1 cellular context compared by ENCODE assay signal in the genomic region with DNA sequence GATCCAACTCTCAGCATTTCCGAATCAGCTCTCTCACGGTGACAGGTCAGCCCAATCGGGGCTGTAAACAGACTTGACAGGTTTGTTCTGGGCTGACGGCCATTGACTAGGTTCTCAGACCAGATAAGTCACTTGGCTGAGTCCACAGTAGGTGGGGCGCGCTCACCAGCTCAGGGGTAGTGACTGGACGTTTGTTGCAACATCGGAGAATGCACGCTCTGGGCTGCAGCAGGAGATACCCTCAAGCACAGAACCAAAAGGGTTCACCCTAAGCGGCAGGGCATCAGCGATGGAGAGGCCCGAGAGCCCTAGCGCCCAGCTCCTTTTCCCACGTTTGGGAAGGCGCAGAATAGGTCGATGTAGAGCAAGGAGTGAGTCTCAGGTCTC.
TF ChIP-seq lines count a peak whose summit lies in the region.

No MANE protein-coding gene starts in this region.

TF ChIP-seq in HepG2, 621 proteins besides CTCF, POLR2A, EP300 and RAD21:
- peak; percentile 67; the same call in 1 of the 2 replicates for TF ChIP-seq ZC3H4 (CRISPR knock-in tag; IDR thresholded peaks at IDR 0.05; ENCODE audit: borderline replicate concordance)
- TF ChIP-seq ARHGAP35 (CRISPR knock-in tag; IDR thresholded peaks at IDR 0.05; ENCODE audit: borderline replicate concordance) = 0 out of 2 replicates have a peak, but pooled peaks have one; percentile 43
- peak; percentile 58 for TF ChIP-seq STAG1 (CRISPR knock-in tag; IDR thresholded peaks at IDR 0.05)
- TF ChIP-seq CEBPB (IDR thresholded peaks at IDR 0.05; ENCODE audit: borderline replicate concordance, low read depth, low read length) = peak; percentile 90
- TF ChIP-seq FOXA1 (IDR thresholded peaks at IDR 0.05) = no peak
- TF ChIP-seq FOXA1 (CRISPR knock-in tag; IDR thresholded peaks at IDR 0.05) = 0 out of 2 replicates have a peak, but pooled peaks have one; percentile 11
- peak; percentile 61; the same call in 1 of the 2 replicates for TF ChIP-seq JUND (CRISPR knock-in tag; IDR thresholded peaks at IDR 0.05)
- TF ChIP-seq WIZ (CRISPR knock-in tag; IDR thresholded peaks at IDR 0.05) = 0 out of 2 replicates have a peak, but pooled peaks have one; percentile 19
- TF ChIP-seq, protein P1, sequence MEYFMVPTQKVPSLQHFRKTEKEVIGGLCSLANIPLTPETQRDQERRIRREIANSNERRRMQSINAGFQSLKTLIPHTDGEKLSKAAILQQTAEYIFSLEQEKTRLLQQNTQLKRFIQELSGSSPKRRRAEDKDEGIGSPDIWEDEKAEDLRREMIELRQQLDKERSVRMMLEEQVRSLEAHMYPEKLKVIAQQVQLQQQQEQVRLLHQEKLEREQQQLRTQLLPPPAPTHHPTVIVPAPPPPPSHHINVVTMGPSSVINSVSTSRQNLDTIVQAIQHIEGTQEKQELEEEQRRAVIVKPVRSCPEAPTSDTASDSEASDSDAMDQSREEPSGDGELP (IDR thresholded peaks at IDR 0.05; ENCODE audit: borderline replicate concordance, low read depth) = peak; percentile 17; the same call in 1 of the 2 replicates
- 0 out of 2 replicates have a peak, but pooled peaks have one; percentile 32 for TF ChIP-seq ZNF432 (CRISPR knock-in tag; IDR thresholded peaks at IDR 0.05; ENCODE audit: borderline replicate concordance)
- TF ChIP-seq ZNF138 (CRISPR knock-in tag; IDR thresholded peaks at IDR 0.05; ENCODE audit: low read depth) = peak; percentile 85; the same call in 1 of the 2 replicates
- TF ChIP-seq YY1 (IDR thresholded peaks at IDR 0.05; ENCODE audit: insufficient read depth, insufficient replicate concordance, low read depth, low read length) = peak; percentile 75
- TF ChIP-seq NFATC3 (CRISPR knock-in tag; IDR thresholded peaks at IDR 0.05) = no peak
- TF ChIP-seq MEIS2 (CRISPR knock-in tag; IDR thresholded peaks at IDR 0.05) = peak; percentile 68
- 0 out of 2 replicates have a peak, but pooled peaks have one; percentile 28 for TF ChIP-seq ZNF431 (CRISPR knock-in tag; IDR thresholded peaks at IDR 0.05; ENCODE audit: borderline replicate concordance, low read depth)
- peak; percentile 45; the same call in 1 of the 2 replicates for TF ChIP-seq ZNF607 (CRISPR knock-in tag; IDR thresholded peaks at IDR 0.05; ENCODE audit: borderline replicate concordance)
- no peak for TF ChIP-seq ZBTB42 (CRISPR knock-in tag; IDR thresholded peaks at IDR 0.05)
- TF ChIP-seq ZNF441 (CRISPR knock-in tag; IDR thresholded peaks at IDR 0.05; ENCODE audit: borderline replicate concordance) = 0 out of 2 replicates have a peak, but pooled peaks have one; percentile 5
- TF ChIP-seq ZNF260 (CRISPR knock-in tag; IDR thresholded peaks at IDR 0.05; ENCODE audit: borderline replicate concordance, low read depth) = no peak
- TF ChIP-seq FOSL2 (CRISPR knock-in tag; IDR thresholded peaks at IDR 0.05) = peak; percentile 52; the same call in 1 of the 2 replicates
- TF ChIP-seq RBM22 (optimal IDR thresholded peaks at IDR 0.05; ENCODE audit: low read length) = peak; percentile 68
- no peak for TF ChIP-seq ZNF329 (CRISPR knock-in tag; IDR thresholded peaks at IDR 0.05; ENCODE audit: low read depth)
- TF ChIP-seq, protein P2, sequence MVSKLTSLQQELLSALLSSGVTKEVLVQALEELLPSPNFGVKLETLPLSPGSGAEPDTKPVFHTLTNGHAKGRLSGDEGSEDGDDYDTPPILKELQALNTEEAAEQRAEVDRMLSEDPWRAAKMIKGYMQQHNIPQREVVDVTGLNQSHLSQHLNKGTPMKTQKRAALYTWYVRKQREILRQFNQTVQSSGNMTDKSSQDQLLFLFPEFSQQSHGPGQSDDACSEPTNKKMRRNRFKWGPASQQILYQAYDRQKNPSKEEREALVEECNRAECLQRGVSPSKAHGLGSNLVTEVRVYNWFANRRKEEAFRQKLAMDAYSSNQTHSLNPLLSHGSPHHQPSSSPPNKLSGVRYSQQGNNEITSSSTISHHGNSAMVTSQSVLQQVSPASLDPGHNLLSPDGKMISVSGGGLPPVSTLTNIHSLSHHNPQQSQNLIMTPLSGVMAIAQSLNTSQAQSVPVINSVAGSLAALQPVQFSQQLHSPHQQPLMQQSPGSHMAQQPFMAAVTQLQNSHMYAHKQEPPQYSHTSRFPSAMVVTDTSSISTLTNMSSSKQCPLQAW (CRISPR knock-in tag; IDR thresholded peaks at IDR 0.05) = peak; percentile 43; the same call in 1 of the 2 replicates
- peak; percentile 74 for TF ChIP-seq ZNF772 (CRISPR knock-in tag; IDR thresholded peaks at IDR 0.05)
- 0 out of 2 replicates have a peak, but pooled peaks have one; percentile 14 for TF ChIP-seq ZNF761 (CRISPR knock-in tag; conservative IDR thresholded peaks at IDR 0.05)
- TF ChIP-seq, protein P3, sequence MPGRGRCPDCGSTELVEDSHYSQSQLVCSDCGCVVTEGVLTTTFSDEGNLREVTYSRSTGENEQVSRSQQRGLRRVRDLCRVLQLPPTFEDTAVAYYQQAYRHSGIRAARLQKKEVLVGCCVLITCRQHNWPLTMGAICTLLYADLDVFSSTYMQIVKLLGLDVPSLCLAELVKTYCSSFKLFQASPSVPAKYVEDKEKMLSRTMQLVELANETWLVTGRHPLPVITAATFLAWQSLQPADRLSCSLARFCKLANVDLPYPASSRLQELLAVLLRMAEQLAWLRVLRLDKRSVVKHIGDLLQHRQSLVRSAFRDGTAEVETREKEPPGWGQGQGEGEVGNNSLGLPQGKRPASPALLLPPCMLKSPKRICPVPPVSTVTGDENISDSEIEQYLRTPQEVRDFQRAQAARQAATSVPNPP (CRISPR knock-in tag; IDR thresholded peaks at IDR 0.05) = peak; percentile 10; the same call in 1 of the 2 replicates
- TF ChIP-seq EEA1 (CRISPR knock-in tag; IDR thresholded peaks at IDR 0.05; ENCODE audit: borderline replicate concordance) = 0 out of 2 replicates have a peak, but pooled peaks have one; percentile 5
- TF ChIP-seq JUN (CRISPR knock-in tag; IDR thresholded peaks at IDR 0.05) = 0 out of 2 replicates have a peak, but pooled peaks have one; percentile 23
- no peak; the same call in 1 of the 2 replicates for TF ChIP-seq ZNF230 (CRISPR knock-in tag; IDR thresholded peaks at IDR 0.05)
- TF ChIP-seq, protein P4, sequence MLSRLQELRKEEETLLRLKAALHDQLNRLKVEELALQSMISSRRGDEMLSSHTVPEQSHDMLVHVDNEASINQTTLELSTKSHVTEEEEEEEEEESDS (CRISPR knock-in tag; IDR thresholded peaks at IDR 0.05; ENCODE audit: borderline replicate concordance) = peak; percentile 64; the same call in 1 of the 2 replicates
- TF ChIP-seq, protein P5, sequence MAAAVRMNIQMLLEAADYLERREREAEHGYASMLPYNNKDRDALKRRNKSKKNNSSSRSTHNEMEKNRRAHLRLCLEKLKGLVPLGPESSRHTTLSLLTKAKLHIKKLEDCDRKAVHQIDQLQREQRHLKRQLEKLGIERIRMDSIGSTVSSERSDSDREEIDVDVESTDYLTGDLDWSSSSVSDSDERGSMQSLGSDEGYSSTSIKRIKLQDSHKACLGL (CRISPR knock-in tag; IDR thresholded peaks at IDR 0.05) = no peak
- TF ChIP-seq, protein P6, sequence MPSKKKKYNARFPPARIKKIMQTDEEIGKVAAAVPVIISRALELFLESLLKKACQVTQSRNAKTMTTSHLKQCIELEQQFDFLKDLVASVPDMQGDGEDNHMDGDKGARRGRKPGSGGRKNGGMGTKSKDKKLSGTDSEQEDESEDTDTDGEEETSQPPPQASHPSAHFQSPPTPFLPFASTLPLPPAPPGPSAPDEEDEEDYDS (CRISPR knock-in tag; IDR thresholded peaks at IDR 0.05) = no peak
- no peak for TF ChIP-seq IRF2 (CRISPR knock-in tag; IDR thresholded peaks at IDR 0.05)
- 0 out of 2 replicates have a peak, but pooled peaks have one; percentile 7 for TF ChIP-seq SOX5 (CRISPR knock-in tag; IDR thresholded peaks at IDR 0.05; ENCODE audit: borderline replicate concordance)
- TF ChIP-seq SIN3A (IDR thresholded peaks at IDR 0.05; ENCODE audit: borderline replicate concordance, low read depth, low read length) = peak; percentile 68; the same call in 1 of the 2 replicates
- TF ChIP-seq ZNF296 (CRISPR knock-in tag; conservative IDR thresholded peaks at IDR 0.05) = 0 out of 2 replicates have a peak, but pooled peaks have one; percentile 41
- peak; percentile 9; the same call in 1 of the 2 replicates for TF ChIP-seq ZNF766 (CRISPR knock-in tag; IDR thresholded peaks at IDR 0.05; ENCODE audit: borderline replicate concordance)
- TF ChIP-seq ZNF747 (CRISPR knock-in tag; IDR thresholded peaks at IDR 0.05; ENCODE audit: borderline replicate concordance) = 0 out of 2 replicates have a peak, but pooled peaks have one; percentile 56
- peak; percentile 89 for TF ChIP-seq CEBPG (CRISPR knock-in tag; IDR thresholded peaks at IDR 0.05)
- TF ChIP-seq ZNF674 (CRISPR knock-in tag; IDR thresholded peaks at IDR 0.05; ENCODE audit: low read depth) = peak; percentile 83; the same call in 1 of the 2 replicates
- TF ChIP-seq, protein P7, sequence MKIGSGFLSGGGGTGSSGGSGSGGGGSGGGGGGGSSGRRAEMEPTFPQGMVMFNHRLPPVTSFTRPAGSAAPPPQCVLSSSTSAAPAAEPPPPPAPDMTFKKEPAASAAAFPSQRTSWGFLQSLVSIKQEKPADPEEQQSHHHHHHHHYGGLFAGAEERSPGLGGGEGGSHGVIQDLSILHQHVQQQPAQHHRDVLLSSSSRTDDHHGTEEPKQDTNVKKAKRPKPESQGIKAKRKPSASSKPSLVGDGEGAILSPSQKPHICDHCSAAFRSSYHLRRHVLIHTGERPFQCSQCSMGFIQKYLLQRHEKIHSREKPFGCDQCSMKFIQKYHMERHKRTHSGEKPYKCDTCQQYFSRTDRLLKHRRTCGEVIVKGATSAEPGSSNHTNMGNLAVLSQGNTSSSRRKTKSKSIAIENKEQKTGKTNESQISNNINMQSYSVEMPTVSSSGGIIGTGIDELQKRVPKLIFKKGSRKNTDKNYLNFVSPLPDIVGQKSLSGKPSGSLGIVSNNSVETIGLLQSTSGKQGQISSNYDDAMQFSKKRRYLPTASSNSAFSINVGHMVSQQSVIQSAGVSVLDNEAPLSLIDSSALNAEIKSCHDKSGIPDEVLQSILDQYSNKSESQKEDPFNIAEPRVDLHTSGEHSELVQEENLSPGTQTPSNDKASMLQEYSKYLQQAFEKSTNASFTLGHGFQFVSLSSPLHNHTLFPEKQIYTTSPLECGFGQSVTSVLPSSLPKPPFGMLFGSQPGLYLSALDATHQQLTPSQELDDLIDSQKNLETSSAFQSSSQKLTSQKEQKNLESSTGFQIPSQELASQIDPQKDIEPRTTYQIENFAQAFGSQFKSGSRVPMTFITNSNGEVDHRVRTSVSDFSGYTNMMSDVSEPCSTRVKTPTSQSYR (CRISPR knock-in tag; IDR thresholded peaks at IDR 0.05; ENCODE audit: borderline replicate concordance) = no peak
- 0 out of 2 replicates have a peak, but pooled peaks have one; percentile 9 for TF ChIP-seq SAP130 (CRISPR knock-in tag; IDR thresholded peaks at IDR 0.05; ENCODE audit: low read depth)
- TF ChIP-seq NR1H2 (CRISPR knock-in tag; IDR thresholded peaks at IDR 0.05; ENCODE audit: borderline replicate concordance, low read depth) = no peak
- TF ChIP-seq MXD4 (CRISPR knock-in tag; IDR thresholded peaks at IDR 0.05) = no peak
- TF ChIP-seq, protein P8, sequence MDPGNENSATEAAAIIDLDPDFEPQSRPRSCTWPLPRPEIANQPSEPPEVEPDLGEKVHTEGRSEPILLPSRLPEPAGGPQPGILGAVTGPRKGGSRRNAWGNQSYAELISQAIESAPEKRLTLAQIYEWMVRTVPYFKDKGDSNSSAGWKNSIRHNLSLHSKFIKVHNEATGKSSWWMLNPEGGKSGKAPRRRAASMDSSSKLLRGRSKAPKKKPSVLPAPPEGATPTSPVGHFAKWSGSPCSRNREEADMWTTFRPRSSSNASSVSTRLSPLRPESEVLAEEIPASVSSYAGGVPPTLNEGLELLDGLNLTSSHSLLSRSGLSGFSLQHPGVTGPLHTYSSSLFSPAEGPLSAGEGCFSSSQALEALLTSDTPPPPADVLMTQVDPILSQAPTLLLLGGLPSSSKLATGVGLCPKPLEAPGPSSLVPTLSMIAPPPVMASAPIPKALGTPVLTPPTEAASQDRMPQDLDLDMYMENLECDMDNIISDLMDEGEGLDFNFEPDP (CRISPR knock-in tag; conservative IDR thresholded peaks at IDR 0.05) = 0 out of 2 replicates have a peak, but pooled peaks have one; percentile 45
- peak; percentile 55 for TF ChIP-seq IKZF4 (CRISPR knock-in tag; IDR thresholded peaks at IDR 0.05; ENCODE audit: borderline replicate concordance, low read depth, not compliant biosample characterization)
- 0 out of 2 replicates have a peak, but pooled peaks have one; percentile 9 for TF ChIP-seq ZNF30 (CRISPR knock-in tag; IDR thresholded peaks at IDR 0.05)
- TF ChIP-seq ZSCAN31 (CRISPR knock-in tag; IDR thresholded peaks at IDR 0.05; ENCODE audit: low read depth) = peak; percentile 30; the same call in 1 of the 2 replicates
- TF ChIP-seq, protein P9, sequence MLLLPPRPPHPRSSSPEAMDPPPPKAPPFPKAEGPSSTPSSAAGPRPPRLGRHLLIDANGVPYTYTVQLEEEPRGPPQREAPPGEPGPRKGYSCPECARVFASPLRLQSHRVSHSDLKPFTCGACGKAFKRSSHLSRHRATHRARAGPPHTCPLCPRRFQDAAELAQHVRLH (CRISPR knock-in tag; IDR thresholded peaks at IDR 0.05; ENCODE audit: borderline replicate concordance, low read depth) = peak; percentile 36; the same call in 1 of the 2 replicates
- TF ChIP-seq RARA (CRISPR knock-in tag; IDR thresholded peaks at IDR 0.05) = 0 out of 2 replicates have a peak, but pooled peaks have one; percentile 10
- peak; percentile 92; the same call in 1 of the 2 replicates for TF ChIP-seq TGIF2 (CRISPR knock-in tag; IDR thresholded peaks at IDR 0.05)
- TF ChIP-seq ZNF768 (CRISPR knock-in tag; IDR thresholded peaks at IDR 0.05) = 0 out of 2 replicates have a peak, but pooled peaks have one; percentile 12
- TF ChIP-seq, protein P10, sequence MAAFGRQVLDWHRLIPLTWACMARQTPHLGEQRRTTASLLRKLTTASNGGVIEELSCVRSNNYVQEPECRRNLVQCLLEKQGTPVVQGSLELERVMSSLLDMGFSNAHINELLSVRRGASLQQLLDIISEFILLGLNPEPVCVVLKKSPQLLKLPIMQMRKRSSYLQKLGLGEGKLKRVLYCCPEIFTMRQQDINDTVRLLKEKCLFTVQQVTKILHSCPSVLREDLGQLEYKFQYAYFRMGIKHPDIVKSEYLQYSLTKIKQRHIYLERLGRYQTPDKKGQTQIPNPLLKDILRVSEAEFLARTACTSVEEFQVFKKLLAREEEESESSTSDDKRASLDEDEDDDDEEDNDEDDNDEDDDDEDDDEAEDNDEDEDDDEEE (CRISPR knock-in tag; IDR thresholded peaks at IDR 0.05) = peak; percentile 30; the same call in 1 of the 2 replicates
